9 cellular contexts compared by ENCODE assay signal in genomic region chr10:73850863-73851461, GRCh38. TPM values are rescaled to one million over a fixed set of nuclear protein-coding genes. Genes with fewer than 3 reads are reported as not detected.
A peak's percentile ranks its signal among the peaks of the same experiment; 100 is the strongest.
DNase-seq lines count a peak whose midpoint lies in the region; ATAC-seq and TF ChIP-seq lines count a peak whose summit lies in the region.
"Had no signal": no experiment of that assay in that cellular context is flagged by ENCODE, and none has a peak within 500 bp of the region (broad histone marks: within the 10 kb centered on the region; RNA-seq: fewer than 3 reads in every experiment).

No MANE protein-coding gene starts in this region.

- peak; percentile 97 for DNase-seq in AG09309 (ENCODE audit: low read depth)
- DNase-seq in OCI-M1 (lab: John Stamatoyannopoulos, UW), result peak; percentile 30
- peak; percentile 87 for DNase-seq in fibroblast of villous mesenchyme (ENCODE audit: low read depth)
- peak; percentile 45 for DNase-seq in non-pigmented ciliary epithelial cell (ENCODE audit: low read depth)
- no peak for DNase-seq in NCI-H2227 treated with DMSO at 0.1 percent for 48 hours (lab: John Stamatoyannopoulos, UW)
- DNase-seq in SIG-M5 (lab: John Stamatoyannopoulos, UW), result no peak
- DNase-seq: NCI-H2029 treated with DMSO at 0.1 percent for 48 hours had no signal

- no peak overlapping the region for H3K4me3 ChIP-seq in AG09309 (ENCODE audit: control insufficient read depth, low read depth, low read length)
- H3K4me3 ChIP-seq in fibroblast of villous mesenchyme (ENCODE audit: low read depth, low read length), result no peak overlapping the region

- TF ChIP-seq CTCF in AG09309 (IDR thresholded peaks at IDR 0.05; ENCODE audit: control insufficient read depth, insufficient read depth, low read depth, low read length, missing control alignments) (no peak), fibroblast of villous mesenchyme (IDR thresholded peaks at IDR 0.05; ENCODE audit: insufficient read depth, low read depth, low read length) (no peak)

- no peak for ATAC-seq in GM19397 (IDR thresholded peaks at IDR 0.05; ENCODE audit: unreplicated experiment)
- ATAC-seq in HG02610 (IDR thresholded peaks at IDR 0.05; ENCODE audit: unreplicated experiment), result no peak

RNA-seq across cellular contexts. Expression of gene CAMK2G, which starts 23.4 kb away (rescaled TPM):
- total RNA-seq in fibroblast of villous mesenchyme, result 30.6 and 36.7 TPM in 2 replicates

RNA-seq across cellular contexts. Expression of gene NDST2, which starts 39.6 kb away (rescaled TPM):
- 19.3 and 22.0 TPM in 2 replicates for total RNA-seq in fibroblast of villous mesenchyme

RNA-seq across cellular contexts. Expression of gene PLAU, which starts 60.0 kb away (rescaled TPM):
- total RNA-seq in fibroblast of villous mesenchyme, result 104 and 111 TPM in 2 replicates

Comparison
In these comparisons a context has a peak if more than half of its experiments do, and no peak if none do; other contexts are left out.
1. DNase-seq: peak in AG09309 (single experiment), OCI-M1 (single experiment), fibroblast of villous mesenchyme (single experiment) and non-pigmented ciliary epithelial cell (single experiment); none in NCI-H2227 treated with DMSO at 0.1 percent for 48 hours (single experiment) and SIG-M5 (single experiment).